In genomic region chr2:11912980-11913379, GRCh38 we compare ENCODE assay signal across 31 cellular contexts.
"Had no signal": no experiment of that assay in that cellular context is flagged by ENCODE, and none has a peak within 500 bp of the region (broad histone marks: within the 10 kb centered on the region; RNA-seq: fewer than 3 reads in every experiment).

No MANE protein-coding gene starts in this region.

- FAIRE-seq: RCC 7860 had no signal

- ATAC-seq: Panc1, Right ventricle myocardium inferior, SK-N-SH treated with all-trans-retinoic acid at 6 μM for 48 hours had no signal

- H3K4me3 ChIP-seq: PC-9, SJCRH30, SK-N-MC had no signal

- H3K4me2 ChIP-seq: PC-9 had no signal

- H3K27me3 ChIP-seq: SJCRH30 had no signal

- H3K27ac ChIP-seq: PC-9, RWPE1, SJCRH30, SK-N-MC had no signal

- H3K9me3 ChIP-seq: SJCRH30 had no signal

- DNase-seq: KG1, MM.1S, MV-4-11, NCI-H1092, NCI-H1105, NCI-H1417 treated with DMSO at 0.1 percent for 48 hours, NCI-H1436 treated with DMSO at 0.1 percent for 48 hours, NCI-H1694 treated with DMSO at 0.1 percent for 48 hours, NCI-H187 treated with DMSO at 0.1 percent for 48 hours, NCI-H2029, NCI-H2081, NCI-H2171 treated with DMSO at 0.1 percent for 48 hours, NCI-H2227 treated with DMSO at 0.1 percent for 48 hours, NCI-H345, NCI-H446 treated with DMSO at 0.1 percent for 48 hours, NCI-H510A, NCI-H524, NCI-H526, NCI-H69, NCI-H748 treated with DMSO at 0.1 percent for 48 hours, NCI-H82, PC-9, SHP77, SIG-M5, SJCRH30 had no signal

- H2AFZ ChIP-seq: PC-9 had no signal

- H3K36me3 ChIP-seq: SJCRH30 had no signal
